Comparison of ENCODE assay signal across 28 cellular contexts in genomic region chr5:10920400-10920799, GRCh38.
"Had no signal": no experiment of that assay in that cellular context is flagged by ENCODE, and none has a peak within 500 bp of the region (broad histone marks: within the 10 kb centered on the region; RNA-seq: fewer than 3 reads in every experiment).

No MANE protein-coding gene starts in this region.

- H3K36me3 ChIP-seq: neutrophil, pancreas, prostate gland, spleen, suprapubic skin, tibial artery, transverse colon, upper lobe of right lung, uterus had no signal

- DNase-seq: naive thymus-derived CD8-positive, alpha-beta T cell; nephron progenitor cell; nucleus accumbens; pancreas; right cardiac atrium; spleen; stimulated activated CD4-positive, alpha-beta T cell treated with anti-CD3 and anti-CD28 coated beads, Interleukin-12 subunit alpha, Interleukin-12 subunit beta, amount 100 ng/mL, for 4 hours; stimulated activated CD4-positive, alpha-beta T cell treated with anti-CD3 and anti-CD28 coated beads, Interleukin-1b, Interleukin-23, amount 100 ng/mL, for 48 hours; stimulated activated CD4-positive, alpha-beta T cell treated with anti-CD3 and anti-CD28 coated beads, Interleukin-4, amount 100 ng/mL, for 1 hour; stimulated activated CD4-positive, alpha-beta T cell treated with anti-CD3 and anti-CD28 coated beads, Interleukin-4, amount 100 ng/mL, for 4 hours; stimulated activated CD8-positive, alpha-beta memory T cell treated with anti-CD3 and anti-CD28 coated beads, Interleukin-4, amount 100 ng/mL, for 48 hours; stimulated activated naive CD4-positive, alpha-beta T cell; stimulated activated naive CD8-positive, alpha-beta T cell treated with anti-CD3 and anti-CD28 coated beads, Interleukin-15, amount 100 ng/mL, for 72 hours; stimulated activated naive CD8-positive, alpha-beta T cell treated with anti-CD3 and anti-CD28 coated beads, Interleukin-15, Interleukin-2, amounts not matched to agents 100 U/mL and 50 U/mL, for 24 hours; substantia nigra; testis; tibial artery; transverse colon; upper lobe of right lung; uterus had no signal

- H3K27me3 ChIP-seq: pancreas, suprapubic skin, testis, tibial artery, transverse colon, upper lobe of right lung, uterus had no signal

- H3K4me2 ChIP-seq: smooth muscle cell had no signal

- H3K4me3 ChIP-seq: pancreas, prostate gland, skin epidermis, smooth muscle cell, spleen, suprapubic skin, testis, tibial artery, transverse colon, upper lobe of right lung, uterus had no signal

- H3K4me1 ChIP-seq: pancreas, spleen, suprapubic skin, testis, tibial artery, transverse colon, upper lobe of right lung, uterus had no signal

- FAIRE-seq: pancreas had no signal

- H3K9me3 ChIP-seq: neutrophil, pancreas, prostate gland, suprapubic skin, testis, tibial artery, transverse colon, upper lobe of right lung, uterus had no signal

- ATAC-seq: naive thymus-derived CD8-positive, alpha-beta T cell; natural killer cell treated with Interleukin-12 subunit alpha and Interleukin-12 subunit beta and Interleukin-15 and Interleukin-18, amount 100 ng/mL, for 72 hours; pancreas; right cardiac atrium; sciatic nerve; stimulated activated memory B cell treated with anti-CD40 and anti-IgM and Interleukin-4, amounts not matched to agents 10 μg/mL and 1 μg/mL and 100 μg/mL, for 72 hours; stimulated activated naive CD8-positive, alpha-beta T cell treated with anti-CD3 and anti-CD28 coated beads, Interleukin-15, amount 100 ng/mL, for 72 hours; stimulated activated naive CD8-positive, alpha-beta T cell treated with anti-CD3 and anti-CD28 coated beads, Interleukin-15, Interleukin-2, amounts not matched to agents 100 U/mL and 50 U/mL, for 24 hours; upper lobe of right lung had no signal

- H3K27ac ChIP-seq: neutrophil, pancreas, prostate gland, skin epidermis, spleen, suprapubic skin, testis, tibial artery, transverse colon, upper lobe of right lung, uterus had no signal
